In genomic region chr15:74904190-74904805, GRCh38 we compare ENCODE assay signal across 16 cellular contexts. TPM values are rescaled to one million over a fixed set of nuclear protein-coding genes. Genes with fewer than 3 reads are reported as not detected.
DNase-seq lines count a peak whose midpoint lies in the region; ATAC-seq and TF ChIP-seq lines count a peak whose summit lies in the region.
"Had no signal": no experiment of that assay in that cellular context is flagged by ENCODE, and none has a peak within 500 bp of the region (broad histone marks: within the 10 kb centered on the region; RNA-seq: fewer than 3 reads in every experiment).

No MANE protein-coding gene starts in this region.

- H3K9ac ChIP-seq in BLaER1 = 0 out of 2 replicates have a peak overlapping the region, but pooled peaks have one; percentile 5

- H3K27ac ChIP-seq in 22Rv1 = peak overlapping the region; percentile 92; the same call in 1 of the 2 replicates
- no peak overlapping the region for H3K27ac ChIP-seq in BLaER1
- H3K27ac ChIP-seq: PC-9 had no signal

- H3K27me3 ChIP-seq in BLaER1 (no peaks in the 10 kb centered on the region), MG63 (no peaks in the 10 kb centered on the region)

- TF ChIP-seq POLR2A in erythroblast (IDR thresholded peaks at IDR 0.05; ENCODE audit: low read length) = no peak

- no peak for TF ChIP-seq CTCF in 22Rv1 (IDR thresholded peaks at IDR 0.05)

- no peak overlapping the region for H3K4me3 Mint-ChIP-seq in T-helper 17 cell
- H3K4me3 Mint-ChIP-seq in immature natural killer cell = peak overlapping the region in 4 of 5 donors; percentile 16 to 99 (median 78)

- no peak overlapping the region for H3K4me3 ChIP-seq in BLaER1
- no peak overlapping the region for H3K4me3 ChIP-seq in MG63
- H3K4me3 ChIP-seq: PC-9 had no signal

- H3K36me3 ChIP-seq in BLaER1 = peaks cover 55% of the 10 kb centered on the region
- peaks cover 53% of the 10 kb centered on the region for H3K36me3 ChIP-seq in MG63

- H3K4me1 ChIP-seq in BLaER1 = peaks cover 47% of the 10 kb centered on the region

- no peaks in the 10 kb centered on the region for H3K9me3 Mint-ChIP-seq in immature natural killer cell
- H3K9me3 Mint-ChIP-seq: central memory CD8-positive, alpha-beta T cell had no signal

- H3K27ac Mint-ChIP-seq in T-helper 17 cell = peak overlapping the region; percentile 98
- H3K27ac Mint-ChIP-seq in immature natural killer cell = peak overlapping the region in 3 of 6 donors; percentile 3 to 78 (median 71)

- peak overlapping the region; percentile 86 for H3K4me2 ChIP-seq in BLaER1

- H3K4me1 Mint-ChIP-seq in T-helper 17 cell = peaks cover 31% of the 10 kb centered on the region
- peaks cover 31 to 51% of the 10 kb centered on the region in 2 donors for H3K4me1 Mint-ChIP-seq in immature natural killer cell

- no peak for DNase-seq in T-helper 17 cell
- no peak for DNase-seq in immature natural killer cell
- DNase-seq in NCI-H526 treated with DMSO at 0.1 percent for 48 hours (lab: John Stamatoyannopoulos, UW) = no peak
- DNase-seq in erythroblast (lab: John Stamatoyannopoulos, UW) = no peak
- no peak for DNase-seq in MG63
- DNase-seq: activated CD4-positive, CD25-positive, alpha-beta regulatory T cell treated with anti-CD3 and anti-CD28 coated beads, Interleukin-2, amount 50 U/mL, for 72 hours; activated gamma-delta T cell; COR-L47; NCI-H1436; NCI-H510A; PC-9; stimulated activated naive CD4-positive, alpha-beta T cell had no signal

- no peaks in the 10 kb centered on the region for H4K20me1 ChIP-seq in BLaER1

- H3K36me3 Mint-ChIP-seq in T-helper 17 cell (ENCODE audit: low read depth) = peaks cover 2% of the 10 kb centered on the region
- peaks cover 8 to 18% (median 9%) of the 10 kb centered on the region in 3 donors for H3K36me3 Mint-ChIP-seq in immature natural killer cell

- no peaks in the 10 kb centered on the region for H3K27me3 Mint-ChIP-seq in T-helper 17 cell
- peaks cover 0 to 4% (median 0%) of the 10 kb centered on the region in 3 donors for H3K27me3 Mint-ChIP-seq in immature natural killer cell (ENCODE audit: low read depth in 3 of 3)
- H3K27me3 Mint-ChIP-seq: central memory CD8-positive, alpha-beta T cell had no signal

- ATAC-seq in T-helper 17 cell (no peak), HG03432 (IDR thresholded peaks at IDR 0.05; ENCODE audit: unreplicated experiment) (no peak)

- no peaks in the 10 kb centered on the region for H3K9me3 ChIP-seq in BLaER1
- H3K9me3 ChIP-seq in T-helper 17 cell (ENCODE audit: control insufficient read depth, low read length, poor library complexity, severe bottlenecking) = no peaks in the 10 kb centered on the region
- H3K9me3 ChIP-seq in MG63 = no peaks in the 10 kb centered on the region

RNA-seq across cellular contexts. Expression of gene FAM219B, which starts 2.4 kb away (rescaled TPM):
- total RNA-seq in T-helper 17 cell = 10 to 100 TPM; 47.8 to 65.7 TPM
- 10 to 100 TPM in 2 of 3 donors, 1 to 10 TPM in 1; 9.5 to 29.6 (median 24.8) TPM for polyA plus RNA-seq in immature natural killer cell
- 22.6 and 65.2 TPM in 2 replicates for total RNA-seq in MG63 (2014; rRNA removed; shearing (Covaris generic); ENCODE audit: low replicate concordance)

RNA-seq across cellular contexts. Expression of gene MPI, which starts 14.5 kb away (rescaled TPM):
- 10 to 100 TPM; 25.4 to 38.2 TPM for total RNA-seq in T-helper 17 cell
- 10 to 100 TPM; 38.3 to 42.0 (median 40.9) TPM for polyA plus RNA-seq in immature natural killer cell
- total RNA-seq in MG63 (2014; rRNA removed; shearing (Covaris generic); ENCODE audit: low replicate concordance) = 32.8 and 42.5 TPM in 2 replicates

RNA-seq across cellular contexts. Expression of gene SCAMP2, which starts 31.1 kb away (rescaled TPM):
- 10 to 100 TPM; 84.1 to 86.8 TPM for total RNA-seq in T-helper 17 cell
- 100 to 1,000 TPM; 115 to 181 (median 141) TPM for polyA plus RNA-seq in immature natural killer cell
- 10.7 and 21.6 TPM in 2 replicates for total RNA-seq in MG63 (2014; rRNA removed; shearing (Covaris generic); ENCODE audit: low replicate concordance)

RNA-seq across cellular contexts. Expression of gene COX5A, which starts 33.6 kb away (rescaled TPM):
- 10 to 100 TPM; 56.1 to 72.9 TPM for total RNA-seq in T-helper 17 cell
- 100 to 1,000 TPM; 373 to 458 (median 447) TPM for polyA plus RNA-seq in immature natural killer cell
- 343 and 426 TPM in 2 replicates for total RNA-seq in MG63 (2014; rRNA removed; shearing (Covaris generic); ENCODE audit: low replicate concordance)

RNA-seq across cellular contexts. Expression of gene RPP25, which starts 52.3 kb away (rescaled TPM):
- 1 to 10 TPM in 1 of 2 donors, under 1 TPM in 1; 0.99 to 1.3 TPM for total RNA-seq in T-helper 17 cell
- polyA plus RNA-seq in immature natural killer cell = 1 to 10 TPM; 1.4 to 3.1 (median 2.1) TPM
- 9.7 and 19.0 TPM in 2 replicates for total RNA-seq in MG63 (2014; rRNA removed; shearing (Covaris generic); ENCODE audit: low replicate concordance)
